ENCODE assay signal across 1 cellular context in the genomic region with DNA sequence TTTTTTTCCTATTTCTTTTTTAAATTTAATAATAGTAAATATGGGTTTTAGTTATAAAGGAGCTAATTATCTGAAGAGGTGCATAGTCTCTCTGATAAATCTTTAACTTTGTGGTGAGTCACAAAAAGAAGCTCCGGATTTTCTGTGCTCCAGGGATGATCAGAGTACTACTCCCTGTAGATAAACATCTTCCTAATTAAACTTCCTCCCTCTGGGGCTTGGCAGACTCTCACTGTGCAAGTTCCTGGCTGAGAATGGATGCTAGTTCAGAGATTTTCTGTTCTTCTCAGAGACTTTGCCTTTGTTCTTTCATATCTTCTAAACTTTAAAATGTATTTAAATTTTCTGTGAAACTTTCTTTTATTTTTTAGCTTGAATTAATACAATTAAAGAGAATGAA.
TF ChIP-seq lines count a peak whose summit lies in the region.

A gene with protein sequence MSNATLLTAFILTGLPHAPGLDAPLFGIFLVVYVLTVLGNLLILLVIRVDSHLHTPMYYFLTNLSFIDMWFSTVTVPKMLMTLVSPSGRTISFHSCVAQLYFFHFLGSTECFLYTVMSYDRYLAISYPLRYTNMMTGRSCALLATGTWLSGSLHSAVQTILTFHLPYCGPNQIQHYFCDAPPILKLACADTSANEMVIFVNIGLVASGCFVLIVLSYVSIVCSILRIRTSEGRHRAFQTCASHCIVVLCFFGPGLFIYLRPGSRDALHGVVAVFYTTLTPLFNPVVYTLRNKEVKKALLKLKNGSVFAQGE (minus strand): TSS at position 72 of the 400 bp plus-strand sequence. CDS start 2,324 bp downstream, outside the sequence.

TF ChIP-seq in SK-N-SH treated with all-trans-retinoic acid at 6 μM for 48 hours, 23 proteins besides CTCF, POLR2A, EP300 and RAD21 (continued from another document):
- TF ChIP-seq, protein P1, sequence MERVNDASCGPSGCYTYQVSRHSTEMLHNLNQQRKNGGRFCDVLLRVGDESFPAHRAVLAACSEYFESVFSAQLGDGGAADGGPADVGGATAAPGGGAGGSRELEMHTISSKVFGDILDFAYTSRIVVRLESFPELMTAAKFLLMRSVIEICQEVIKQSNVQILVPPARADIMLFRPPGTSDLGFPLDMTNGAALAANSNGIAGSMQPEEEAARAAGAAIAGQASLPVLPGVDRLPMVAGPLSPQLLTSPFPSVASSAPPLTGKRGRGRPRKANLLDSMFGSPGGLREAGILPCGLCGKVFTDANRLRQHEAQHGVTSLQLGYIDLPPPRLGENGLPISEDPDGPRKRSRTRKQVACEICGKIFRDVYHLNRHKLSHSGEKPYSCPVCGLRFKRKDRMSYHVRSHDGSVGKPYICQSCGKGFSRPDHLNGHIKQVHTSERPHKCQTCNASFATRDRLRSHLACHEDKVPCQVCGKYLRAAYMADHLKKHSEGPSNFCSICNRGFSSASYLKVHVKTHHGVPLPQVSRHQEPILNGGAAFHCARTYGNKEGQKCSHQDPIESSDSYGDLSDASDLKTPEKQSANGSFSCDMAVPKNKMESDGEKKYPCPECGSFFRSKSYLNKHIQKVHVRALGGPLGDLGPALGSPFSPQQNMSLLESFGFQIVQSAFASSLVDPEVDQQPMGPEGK (CRISPR knock-in tag; IDR thresholded peaks at IDR 0.05; ENCODE audit: borderline replicate concordance) = no peak
- TF ChIP-seq GLIS3 (CRISPR knock-in tag; IDR thresholded peaks at IDR 0.05) = no peak
- no peak for TF ChIP-seq ISL1 (CRISPR knock-in tag; IDR thresholded peaks at IDR 0.05)
- TF ChIP-seq ZFP30 (CRISPR knock-in tag; IDR thresholded peaks at IDR 0.05) = no peak
- TF ChIP-seq ZFP3 (CRISPR knock-in tag; IDR thresholded peaks at IDR 0.05) = no peak
- TF ChIP-seq ZNF8 (CRISPR knock-in tag; IDR thresholded peaks at IDR 0.05) = no peak
- TF ChIP-seq, protein P2, sequence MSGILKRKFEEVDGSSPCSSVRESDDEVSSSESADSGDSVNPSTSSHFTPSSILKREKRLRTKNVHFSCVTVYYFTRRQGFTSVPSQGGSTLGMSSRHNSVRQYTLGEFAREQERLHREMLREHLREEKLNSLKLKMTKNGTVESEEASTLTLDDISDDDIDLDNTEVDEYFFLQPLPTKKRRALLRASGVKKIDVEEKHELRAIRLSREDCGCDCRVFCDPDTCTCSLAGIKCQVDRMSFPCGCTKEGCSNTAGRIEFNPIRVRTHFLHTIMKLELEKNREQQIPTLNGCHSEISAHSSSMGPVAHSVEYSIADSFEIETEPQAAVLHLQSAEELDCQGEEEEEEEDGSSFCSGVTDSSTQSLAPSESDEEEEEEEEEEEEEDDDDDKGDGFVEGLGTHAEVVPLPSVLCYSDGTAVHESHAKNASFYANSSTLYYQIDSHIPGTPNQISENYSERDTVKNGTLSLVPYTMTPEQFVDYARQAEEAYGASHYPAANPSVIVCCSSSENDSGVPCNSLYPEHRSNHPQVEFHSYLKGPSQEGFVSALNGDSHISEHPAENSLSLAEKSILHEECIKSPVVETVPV (CRISPR knock-in tag; IDR thresholded peaks at IDR 0.05) = no peak
- TF ChIP-seq ZNF70 (CRISPR knock-in tag; IDR thresholded peaks at IDR 0.05) = no peak
